Comparison of ENCODE assay signal across 8 cellular contexts in genomic region chr9:137114613-137115393, GRCh38. TPM values are rescaled to one million over a fixed set of nuclear protein-coding genes. Genes with fewer than 3 reads are reported as not detected.
DNase-seq lines count a peak whose midpoint lies in the region; ATAC-seq and TF ChIP-seq lines count a peak whose summit lies in the region.

DPP7 (minus strand) TSS chr9:137114733; CDS start chr9:137114713, 20 bp downstream.

- DNase-seq in AG08396 (ENCODE audit: low spot score) (peak; percentile 94), RPMI8226 (peak; percentile 91), activated gamma-delta T cell treated with Interleukin-2 at 50 U/mL for 16 hours (peak; percentile 74), osteoblast (ENCODE audit: insufficient read length, low spot score, missing footprints) (peak; percentile 100), suprapubic skin (ENCODE audit: low spot score in 2 of 2) (peak in 1 of 2 donors; percentile 78)

- H2AFZ ChIP-seq in osteoblast (ENCODE audit: low read length) = peak within 1 kb of the TSS; percentile 59

- H3K27me3 ChIP-seq in gastroesophageal sphincter (no peaks in the 10 kb centered on the region), osteoblast (ENCODE audit: insufficient read depth, low read length) (no peaks in the 10 kb centered on the region), suprapubic skin (peaks cover 3% of the 10 kb centered on the region)

- no peaks in the 10 kb centered on the region for H3K9me3 ChIP-seq in gastroesophageal sphincter
- H3K9me3 ChIP-seq in osteoblast (ENCODE audit: low read depth, low read length) = no peaks in the 10 kb centered on the region
- no peaks in the 10 kb centered on the region for H3K9me3 ChIP-seq in suprapubic skin

- H3K36me3 ChIP-seq in gastroesophageal sphincter = peaks cover 0 to 36% of the 10 kb centered on the region in 2 donors
- H3K36me3 ChIP-seq in osteoblast (ENCODE audit: insufficient read depth, low read length) = peaks cover 8% of the 10 kb centered on the region
- H3K36me3 ChIP-seq in suprapubic skin = peaks cover 32% of the 10 kb centered on the region

- peaks cover 5% of the 10 kb centered on the region for H3K79me2 ChIP-seq in osteoblast (ENCODE audit: insufficient read depth, low read length)

- H3K4me3 ChIP-seq in gastroesophageal sphincter (peak within 1 kb of the TSS; percentile 40 to 86), osteoblast (ENCODE audit: insufficient read depth, low read length) (peak within 1 kb of the TSS; percentile 73), suprapubic skin (peak within 1 kb of the TSS; percentile 88)

- TF ChIP-seq CTCF in gastroesophageal sphincter (IDR thresholded peaks at IDR 0.05) = peak in 1 of 4 experiments; percentile 13
- TF ChIP-seq CTCF in osteoblast (IDR thresholded peaks at IDR 0.05; ENCODE audit: extremely low read depth, low read depth, low read length) = no peak
- no peak for TF ChIP-seq CTCF in suprapubic skin (IDR thresholded peaks at IDR 0.05)

- peak within 1 kb of the TSS in 2 of 4 donors; percentile 48 to 74 for H3K27ac ChIP-seq in gastroesophageal sphincter
- H3K27ac ChIP-seq in osteoblast (ENCODE audit: low read depth, low read length) = no peak within 1 kb of the TSS
- H3K27ac ChIP-seq in suprapubic skin = no peak within 1 kb of the TSS

- ATAC-seq in GM18909 (IDR thresholded peaks at IDR 0.05; ENCODE audit: poor library complexity, unreplicated experiment) (peak; percentile 69), HG03442 (IDR thresholded peaks at IDR 0.05; ENCODE audit: unreplicated experiment) (peak; percentile 57), gastroesophageal sphincter (peak; percentile 91)

- TF ChIP-seq EP300 in gastroesophageal sphincter (IDR thresholded peaks at IDR 0.05) (no peak), suprapubic skin (IDR thresholded peaks at IDR 0.05) (no peak)

- peaks cover 5% of the 10 kb centered on the region for H4K20me1 ChIP-seq in osteoblast (ENCODE audit: insufficient read depth, low read length)

- H3K4me2 ChIP-seq in osteoblast (ENCODE audit: insufficient read depth, low read length) = peak within 1 kb of the TSS; percentile 72

- TF ChIP-seq POLR2A in gastroesophageal sphincter (IDR thresholded peaks at IDR 0.05) (peak; percentile 25 to 58), suprapubic skin (IDR thresholded peaks at IDR 0.05) (no peak)

- H3K4me1 ChIP-seq in gastroesophageal sphincter = peaks cover 0 to 21% (median 11%) of the 10 kb centered on the region in 3 donors
- H3K4me1 ChIP-seq in osteoblast (ENCODE audit: insufficient read depth, low read length) = no peaks in the 10 kb centered on the region
- peaks cover 22% of the 10 kb centered on the region for H3K4me1 ChIP-seq in suprapubic skin

- no CpG with 5 or more reads among the region's 70 CpGs for WGBS in gastroesophageal sphincter (ENCODE audit: low coverage in 1 of 2), 2 donors
- no CpG with 5 or more reads among the region's 70 CpGs for WGBS in suprapubic skin

RNA-seq across cellular contexts. Expression of gene DPP7, which starts in this region (rescaled TPM):
- total RNA-seq in gastroesophageal sphincter = 100 to 1,000 TPM in 3 of 4 donors, 10 to 100 TPM in 1; 74.5 to 124 (median 111) TPM
- total RNA-seq in osteoblast = 66.6 and 74.6 TPM in 2 replicates
- 100 to 1,000 TPM in 2 of 4 donors, 10 to 100 TPM in 2; 71.4 to 139 (median 96.5) TPM for total RNA-seq in suprapubic skin

Comparison
In these comparisons a context has a peak if more than half of its experiments do, and no peak if none do; other contexts are left out.
1. POLR2A ChIP-seq: peak in gastroesophageal sphincter (2 of 2); none in suprapubic skin (0 of 2).
2. Peak in every context shown above with its lines, with median percentiles within 50 percentile points of each other: ATAC-seq and H3K4me3 ChIP-seq.